In the genomic region with DNA sequence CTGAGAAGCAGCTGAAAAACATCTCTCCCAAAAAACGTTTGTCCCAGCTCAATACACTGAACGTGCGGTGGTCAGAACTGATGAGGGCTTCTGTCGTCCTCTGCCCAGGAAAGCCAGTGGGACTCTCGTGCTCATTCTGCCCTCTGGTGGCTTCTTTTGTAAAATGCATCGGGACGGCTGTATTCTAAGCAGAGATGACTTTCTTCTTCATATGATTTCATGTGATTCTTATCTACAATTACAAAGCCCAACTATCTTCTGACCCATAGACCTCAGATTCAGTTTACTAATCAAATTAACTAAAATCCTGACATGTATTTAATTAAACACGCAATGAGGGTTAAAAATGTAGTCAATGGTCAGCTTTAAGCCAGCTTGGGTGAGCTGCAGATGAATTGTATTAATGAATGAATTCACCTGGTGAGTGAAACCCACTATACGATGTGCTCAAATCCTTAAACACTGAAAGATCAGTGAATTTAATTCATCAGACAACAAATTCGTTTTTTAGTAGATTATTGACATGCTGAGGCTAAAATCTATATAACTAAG, we compare ENCODE assay signal across 8 cellular contexts.
DNase-seq lines count a peak whose midpoint lies in the region; ATAC-seq lines count a peak whose summit lies in the region.

No MANE protein-coding gene starts in this region.

- no peaks in the 10 kb centered on the region for H3K36me3 Mint-ChIP-seq in activated CD4-positive, alpha-beta memory T cell treated with anti-CD3 and anti-CD28 coated beads, Interleukin-2, amount 10 ng/mL, durations not matched to agents 7 days and 5 days (ENCODE audit: low read depth)

- POLR2A ChIA-PET in activated CD4-positive, alpha-beta memory T cell treated with anti-CD3 and anti-CD28 coated beads, Interleukin-2, amount 10 ng/mL, durations not matched to agents 7 days and 5 days (lab: Charles Lee): no interaction called here

- DNase-seq in Ammon's horn (ENCODE audit: low spot score) (peak; percentile 79), NCI-H748 (lab: John Stamatoyannopoulos, UW; ENCODE audit: unreplicated experiment) (peak; percentile 74), ecto neural progenitor cell (ENCODE audit: low spot score) (peak; percentile 76), medulla oblongata (ENCODE audit: extremely low spot score) (peak; percentile 86)
- DNase-seq in activated CD4-positive, alpha-beta memory T cell treated with anti-CD3 and anti-CD28 coated beads, Interleukin-2, amount 10 ng/mL, durations not matched to agents 7 days and 5 days: peak; percentile 54
- peak; percentile 24 for DNase-seq in stimulated activated CD8-positive, alpha-beta memory T cell treated with anti-CD3 and anti-CD28 coated beads, Interleukin-4, amount 100 ng/mL, for 24 hours (ENCODE audit: low read depth)

- no peak overlapping the region for H3K27ac Mint-ChIP-seq in activated CD4-positive, alpha-beta memory T cell treated with anti-CD3 and anti-CD28 coated beads, Interleukin-2, amount 10 ng/mL, durations not matched to agents 7 days and 5 days

- ATAC-seq in GM18907 (IDR thresholded peaks at IDR 0.05; ENCODE audit: unreplicated experiment): peak; percentile 82
- ATAC-seq in HG03354 (IDR thresholded peaks at IDR 0.05; ENCODE audit: poor library complexity, severe bottlenecking, unreplicated experiment): peak; percentile 95

- no peak overlapping the region for H3K4me3 Mint-ChIP-seq in activated CD4-positive, alpha-beta memory T cell treated with anti-CD3 and anti-CD28 coated beads, Interleukin-2, amount 10 ng/mL, durations not matched to agents 7 days and 5 days

- no peaks in the 10 kb centered on the region for H3K4me1 Mint-ChIP-seq in activated CD4-positive, alpha-beta memory T cell treated with anti-CD3 and anti-CD28 coated beads, Interleukin-2, amount 10 ng/mL, durations not matched to agents 7 days and 5 days

- no peaks in the 10 kb centered on the region for H3K9me3 Mint-ChIP-seq in activated CD4-positive, alpha-beta memory T cell treated with anti-CD3 and anti-CD28 coated beads, Interleukin-2, amount 10 ng/mL, durations not matched to agents 7 days and 5 days

- peaks cover 20% of the 10 kb centered on the region for H3K27me3 Mint-ChIP-seq in activated CD4-positive, alpha-beta memory T cell treated with anti-CD3 and anti-CD28 coated beads, Interleukin-2, amount 10 ng/mL, durations not matched to agents 7 days and 5 days

- CTCF ChIA-PET in activated CD4-positive, alpha-beta memory T cell treated with anti-CD3 and anti-CD28 coated beads, Interleukin-2, amount 10 ng/mL, durations not matched to agents 7 days and 5 days (lab: Charles Lee): interaction anchor here (0.7 to 3.1 kb wide), 18 partner anchors 9 to 963 kb away, joined by 3 to 14 read pairs (median 4); no protein-coding TSS in a partner anchor

Comparison
In these comparisons a context has a peak if more than half of its experiments do, and no peak if none do; other contexts are left out.
1. Peak in every context shown above with its lines: DNase-seq and ATAC-seq.
2. DNase-seq: peak in every context shown above with its lines; median percentile 86 in medulla oblongata; 79 in Ammon's horn; 76 in ecto neural progenitor cell; 74 in NCI-H748; 54 in activated CD4-positive, alpha-beta memory T cell treated with anti-CD3 and anti-CD28 coated beads, Interleukin-2, amount 10 ng/mL, durations not matched to agents 7 days and 5 days; 24 in stimulated activated CD8-positive, alpha-beta memory T cell treated with anti-CD3 and anti-CD28 coated beads, Interleukin-4, amount 100 ng/mL, for 24 hours.